Comparison of ENCODE assay signal across 1 cellular context in the genomic region with DNA sequence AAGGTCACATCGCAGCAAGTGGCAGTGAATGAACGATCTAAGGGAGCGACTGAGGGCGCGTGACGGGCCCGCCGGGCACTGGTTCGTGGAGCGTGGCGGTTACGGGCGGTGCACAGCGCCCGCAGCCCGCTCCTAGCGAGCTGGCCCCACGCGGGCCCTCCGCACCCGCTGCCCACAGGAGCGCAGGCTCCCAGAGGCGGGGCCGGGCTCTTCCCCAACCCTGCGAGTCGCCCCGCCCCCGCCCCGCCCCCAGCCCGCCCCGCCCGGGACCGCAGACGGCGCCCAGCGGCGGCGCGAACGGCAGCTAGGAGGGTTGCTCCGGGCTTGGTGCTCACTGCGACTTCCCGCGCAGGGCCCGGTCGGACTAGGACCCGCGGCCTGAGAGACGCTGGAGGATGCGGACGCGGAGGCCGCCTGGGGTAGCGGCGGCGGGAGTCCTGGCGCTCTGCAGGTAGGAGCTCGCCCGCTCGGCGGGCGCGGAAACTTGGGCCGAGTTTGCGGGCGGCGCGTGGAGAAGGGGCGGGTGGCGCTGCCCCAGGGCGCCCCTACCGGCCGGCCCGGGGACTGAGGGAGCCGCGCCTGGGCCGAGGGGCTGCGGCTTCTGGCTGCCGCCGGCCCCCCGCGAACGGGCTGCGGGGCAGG.
TF ChIP-seq lines count a peak whose summit lies in the region.

Gene C15orf39, plus strand, starts transcription at position 274 of the 642 bp plus-strand sequence. CDS start 4,167 bp downstream, outside the sequence.

TF ChIP-seq in K562, 482 proteins besides CTCF, POLR2A, EP300 and RAD21 (continued from another document and continues in another):
- TF ChIP-seq GABPA (tag; conservative IDR thresholded peaks at IDR 0.05; ENCODE audit: low read depth): peak; percentile 29; the same call in 1 of the 2 replicates
- TF ChIP-seq TAF1 (IDR thresholded peaks at IDR 0.05; ENCODE audit: control insufficient read depth, extremely low read depth, insufficient read depth, low read length, severe bottlenecking): peak; percentile 94
- no peak for TF ChIP-seq PTBP1 (IDR thresholded peaks at IDR 0.05; ENCODE audit: low read depth, low read length)
- TF ChIP-seq LEF1 (IDR thresholded peaks at IDR 0.05): 0 out of 2 replicates have a peak, but pooled peaks have one; percentile 19
- TF ChIP-seq BDP1 (IDR thresholded peaks at IDR 0.05; ENCODE audit: insufficient read depth, insufficient read length): no peak
- no peak for TF ChIP-seq ZC3H8 (IDR thresholded peaks at IDR 0.05)
- TF ChIP-seq PPARD (CRISPR knock-in tag; IDR thresholded peaks at IDR 0.05): no peak
- TF ChIP-seq POLR2H (tag; IDR thresholded peaks at IDR 0.05; ENCODE audit: low read depth): peak; percentile 61; the same call in 1 of the 2 replicates
- TF ChIP-seq NR2F6 (CRISPR knock-in tag; IDR thresholded peaks at IDR 0.05): no peak
- TF ChIP-seq, protein P1, sequence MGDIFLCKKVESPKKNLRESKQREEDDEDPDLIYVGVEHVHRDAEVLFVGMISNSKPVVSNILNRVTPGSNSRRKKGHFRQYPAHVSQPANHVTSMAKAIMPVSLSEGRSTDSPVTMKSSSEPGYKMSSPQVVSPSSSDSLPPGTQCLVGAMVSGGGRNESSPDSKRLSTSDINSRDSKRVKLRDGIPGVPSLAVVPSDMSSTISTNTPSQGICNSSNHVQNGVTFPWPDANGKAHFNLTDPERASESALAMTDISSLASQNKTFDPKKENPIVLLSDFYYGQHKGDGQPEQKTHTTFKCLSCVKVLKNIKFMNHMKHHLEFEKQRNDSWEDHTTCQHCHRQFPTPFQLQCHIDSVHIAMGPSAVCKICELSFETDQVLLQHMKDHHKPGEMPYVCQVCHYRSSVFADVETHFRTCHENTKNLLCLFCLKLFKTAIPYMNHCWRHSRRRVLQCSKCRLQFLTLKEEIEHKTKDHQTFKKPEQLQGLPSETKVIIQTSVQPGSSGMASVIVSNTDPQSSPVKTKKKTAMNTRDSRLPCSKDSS (IDR thresholded peaks at IDR 0.05; ENCODE audit: low read depth, partially characterized antibody): no peak
- TF ChIP-seq, protein P2, sequence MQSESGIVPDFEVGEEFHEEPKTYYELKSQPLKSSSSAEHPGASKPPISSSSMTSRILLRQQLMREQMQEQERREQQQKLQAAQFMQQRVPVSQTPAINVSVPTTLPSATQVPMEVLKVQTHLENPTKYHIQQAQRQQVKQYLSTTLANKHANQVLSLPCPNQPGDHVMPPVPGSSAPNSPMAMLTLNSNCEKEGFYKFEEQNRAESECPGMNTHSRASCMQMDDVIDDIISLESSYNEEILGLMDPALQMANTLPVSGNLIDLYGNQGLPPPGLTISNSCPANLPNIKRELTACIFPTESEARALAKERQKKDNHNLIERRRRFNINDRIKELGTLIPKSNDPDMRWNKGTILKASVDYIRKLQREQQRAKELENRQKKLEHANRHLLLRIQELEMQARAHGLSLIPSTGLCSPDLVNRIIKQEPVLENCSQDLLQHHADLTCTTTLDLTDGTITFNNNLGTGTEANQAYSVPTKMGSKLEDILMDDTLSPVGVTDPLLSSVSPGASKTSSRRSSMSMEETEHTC (IDR thresholded peaks at IDR 0.05): peak; percentile 6; the same call in 1 of the 2 replicates
- TF ChIP-seq ETV6 (IDR thresholded peaks at IDR 0.05; ENCODE audit: borderline replicate concordance in 1 of 2, low read depth in 2 of 2, low read length in 1 of 2): no peak
- no peak for TF ChIP-seq ETV6 (CRISPR knock-in tag; IDR thresholded peaks at IDR 0.05; ENCODE audit: borderline replicate concordance)
- TF ChIP-seq AFF4 (CRISPR knock-in tag; IDR thresholded peaks at IDR 0.05): peak; percentile 34; the same call in 1 of the 2 replicates
- peak; percentile 38; the same call in 1 of the 2 replicates for TF ChIP-seq NBN (IDR thresholded peaks at IDR 0.05; ENCODE audit: low read depth)
- no peak for TF ChIP-seq MLX (CRISPR knock-in tag; conservative IDR thresholded peaks at IDR 0.05)
- TF ChIP-seq HNRNPL (IDR thresholded peaks at IDR 0.05; ENCODE audit: low read depth, low read length): peak; percentile 17
- peak; percentile 17; the same call in 1 of the 2 replicates for TF ChIP-seq ARID2 (IDR thresholded peaks at IDR 0.05)
- peak; percentile 52; the same call in 1 of the 2 replicates for TF ChIP-seq SOX6 (IDR thresholded peaks at IDR 0.05)
- TF ChIP-seq, protein P3, sequence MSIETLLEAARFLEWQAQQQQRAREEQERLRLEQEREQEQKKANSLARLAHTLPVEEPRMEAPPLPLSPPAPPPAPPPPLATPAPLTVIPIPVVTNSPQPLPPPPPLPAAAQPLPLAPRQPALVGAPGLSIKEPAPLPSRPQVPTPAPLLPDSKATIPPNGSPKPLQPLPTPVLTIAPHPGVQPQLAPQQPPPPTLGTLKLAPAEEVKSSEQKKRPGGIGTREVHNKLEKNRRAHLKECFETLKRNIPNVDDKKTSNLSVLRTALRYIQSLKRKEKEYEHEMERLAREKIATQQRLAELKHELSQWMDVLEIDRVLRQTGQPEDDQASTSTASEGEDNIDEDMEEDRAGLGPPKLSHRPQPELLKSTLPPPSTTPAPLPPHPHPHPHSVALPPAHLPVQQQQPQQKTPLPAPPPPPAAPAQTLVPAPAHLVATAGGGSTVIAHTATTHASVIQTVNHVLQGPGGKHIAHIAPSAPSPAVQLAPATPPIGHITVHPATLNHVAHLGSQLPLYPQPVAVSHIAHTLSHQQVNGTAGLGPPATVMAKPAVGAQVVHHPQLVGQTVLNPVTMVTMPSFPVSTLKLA (conservative IDR thresholded peaks at IDR 0.05): peak; percentile 63 to 81; a peak in 3 of 4 replicates
- peak; percentile 53; the same call in 1 of the 2 replicates for TF ChIP-seq POLR2AphosphoS2 (IDR thresholded peaks at IDR 0.05; ENCODE audit: low read length)
- peak; percentile 40 for TF ChIP-seq U2AF1 (optimal IDR thresholded peaks at IDR 0.05; ENCODE audit: low read depth, low read length)
- peak; percentile 73; the same call in 1 of the 2 replicates for TF ChIP-seq BCOR (IDR thresholded peaks at IDR 0.05)
- TF ChIP-seq, protein P4, sequence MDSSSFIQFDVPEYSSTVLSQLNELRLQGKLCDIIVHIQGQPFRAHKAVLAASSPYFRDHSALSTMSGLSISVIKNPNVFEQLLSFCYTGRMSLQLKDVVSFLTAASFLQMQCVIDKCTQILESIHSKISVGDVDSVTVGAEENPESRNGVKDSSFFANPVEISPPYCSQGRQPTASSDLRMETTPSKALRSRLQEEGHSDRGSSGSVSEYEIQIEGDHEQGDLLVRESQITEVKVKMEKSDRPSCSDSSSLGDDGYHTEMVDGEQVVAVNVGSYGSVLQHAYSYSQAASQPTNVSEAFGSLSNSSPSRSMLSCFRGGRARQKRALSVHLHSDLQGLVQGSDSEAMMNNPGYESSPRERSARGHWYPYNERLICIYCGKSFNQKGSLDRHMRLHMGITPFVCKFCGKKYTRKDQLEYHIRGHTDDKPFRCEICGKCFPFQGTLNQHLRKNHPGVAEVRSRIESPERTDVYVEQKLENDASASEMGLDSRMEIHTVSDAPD (CRISPR knock-in tag; IDR thresholded peaks at IDR 0.05): no peak
- TF ChIP-seq GATAD2B (IDR thresholded peaks at IDR 0.05; ENCODE audit: borderline replicate concordance): peak; percentile 88
- TF ChIP-seq HMGN3 (IDR thresholded peaks at IDR 0.05; ENCODE audit: borderline replicate concordance, extremely low read depth, insufficient read length, low read depth, low read length): peak; percentile 64
- peak; percentile 73 for TF ChIP-seq TAF9B (IDR thresholded peaks at IDR 0.05; ENCODE audit: partially characterized antibody)
- peak; percentile 89 for TF ChIP-seq CXXC5 (CRISPR knock-in tag; IDR thresholded peaks at IDR 0.05)
- no peak for TF ChIP-seq SIX5 (IDR thresholded peaks at IDR 0.05; ENCODE audit: borderline replicate concordance in 1 of 2, insufficient read depth in 1 of 2, low read depth in 1 of 2, low read length in 2 of 2)
- TF ChIP-seq SIN3B (IDR thresholded peaks at IDR 0.05; ENCODE audit: low read depth): 0 out of 2 replicates have a peak, but pooled peaks have one; percentile 54
- no peak for TF ChIP-seq ARHGAP35 (IDR thresholded peaks at IDR 0.05; ENCODE audit: partially characterized antibody)
- no peak for TF ChIP-seq LCOR (CRISPR knock-in tag; IDR thresholded peaks at IDR 0.05)
- TF ChIP-seq NR1H2 (CRISPR knock-in tag; IDR thresholded peaks at IDR 0.05): peak; percentile 78; the same call in 1 of the 2 replicates
- TF ChIP-seq, protein P5, sequence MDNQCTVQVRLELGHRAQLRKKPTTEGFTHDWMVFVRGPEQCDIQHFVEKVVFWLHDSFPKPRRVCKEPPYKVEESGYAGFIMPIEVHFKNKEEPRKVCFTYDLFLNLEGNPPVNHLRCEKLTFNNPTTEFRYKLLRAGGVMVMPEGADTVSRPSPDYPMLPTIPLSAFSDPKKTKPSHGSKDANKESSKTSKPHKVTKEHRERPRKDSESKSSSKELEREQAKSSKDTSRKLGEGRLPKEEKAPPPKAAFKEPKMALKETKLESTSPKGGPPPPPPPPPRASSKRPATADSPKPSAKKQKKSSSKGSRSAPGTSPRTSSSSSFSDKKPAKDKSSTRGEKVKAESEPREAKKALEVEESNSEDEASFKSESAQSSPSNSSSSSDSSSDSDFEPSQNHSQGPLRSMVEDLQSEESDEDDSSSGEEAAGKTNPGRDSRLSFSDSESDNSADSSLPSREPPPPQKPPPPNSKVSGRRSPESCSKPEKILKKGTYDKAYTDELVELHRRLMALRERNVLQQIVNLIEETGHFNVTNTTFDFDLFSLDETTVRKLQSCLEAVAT (IDR thresholded peaks at IDR 0.05): peak in 1 of 2 experiments; percentile 65; a peak in 1 of 4 replicates
- TF ChIP-seq BCL6 (CRISPR knock-in tag; IDR thresholded peaks at IDR 0.05): no peak
- TF ChIP-seq ZBTB1 (CRISPR knock-in tag; IDR thresholded peaks at IDR 0.05; ENCODE audit: borderline replicate concordance, low read depth): 0 out of 2 replicates have a peak, but pooled peaks have one; percentile 50
- TF ChIP-seq ZFP36 (IDR thresholded peaks at IDR 0.05; ENCODE audit: low read depth, low read length, partially characterized antibody): peak; percentile 66
- peak; percentile 55 to 68 for TF ChIP-seq NRF1 (conservative IDR thresholded peaks at IDR 0.05 in 1 of 2, IDR thresholded peaks at IDR 0.05 in 1 of 2)
- peak; percentile 95 for TF ChIP-seq POLR2B (IDR thresholded peaks at IDR 0.05; ENCODE audit: low read depth, partially characterized antibody)
- TF ChIP-seq ZNF740 (CRISPR knock-in tag; IDR thresholded peaks at IDR 0.05): 0 out of 2 replicates have a peak, but pooled peaks have one; percentile 19
- no peak for TF ChIP-seq ZNF740 (tag; IDR thresholded peaks at IDR 0.05)
- peak; percentile 97 for TF ChIP-seq PHF8 (IDR thresholded peaks at IDR 0.05; ENCODE audit: borderline replicate concordance, low read length)
- peak; percentile 80 to 91; a peak in 2 of 4 replicates for TF ChIP-seq NONO (IDR thresholded peaks at IDR 0.05; ENCODE audit: low read depth in 2 of 2, low read length in 1 of 2)
